15 cellular contexts compared by ENCODE assay signal in the genomic region with DNA sequence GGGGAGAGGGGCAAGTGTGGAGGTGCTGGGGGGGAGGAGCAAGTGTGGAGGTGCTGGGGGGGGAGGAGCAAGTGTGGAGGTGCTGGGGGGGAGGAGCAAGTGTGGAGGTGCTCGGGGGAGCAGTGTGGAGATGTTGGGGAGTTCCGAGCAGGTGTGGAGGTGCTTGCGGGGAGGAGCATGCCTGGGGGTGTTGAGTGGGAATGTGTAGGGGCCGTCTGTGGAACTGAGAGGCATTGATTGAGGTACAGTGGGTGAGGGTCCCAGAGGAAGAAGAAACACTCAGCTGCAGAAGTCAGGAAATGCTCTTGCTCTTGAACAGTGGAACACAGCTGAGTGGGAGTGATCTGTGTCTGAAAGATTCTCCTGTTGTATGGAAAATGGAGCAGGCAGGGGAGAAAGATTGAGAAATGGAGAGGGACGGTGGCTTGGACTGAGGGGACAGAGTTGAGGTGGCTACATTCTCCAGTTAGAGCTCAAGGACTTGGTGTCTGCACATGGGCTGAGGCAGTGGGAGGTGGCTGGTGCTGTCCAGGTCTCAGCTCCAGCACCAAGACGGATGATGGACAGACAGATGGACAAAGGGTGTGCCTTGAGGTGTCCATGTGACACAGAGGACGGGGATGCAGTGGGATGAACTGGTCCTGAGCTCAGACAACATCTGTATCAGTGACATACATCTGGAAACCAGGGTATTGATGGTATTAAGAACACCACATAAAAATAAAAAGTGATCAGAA. TPM values are rescaled to one million over a fixed set of nuclear protein-coding genes. Genes with fewer than 3 reads are reported as not detected.
DNase-seq lines count a peak whose midpoint lies in the region; ATAC-seq and TF ChIP-seq lines count a peak whose summit lies in the region.
"Had no signal": no experiment of that assay in that cellular context is flagged by ENCODE, and none has a peak within 500 bp of the region (broad histone marks: within the 10 kb centered on the region; RNA-seq: fewer than 3 reads in every experiment).

No MANE protein-coding gene starts in this region.

- H2BK120ac ChIP-seq in mesenchymal stem cell (ENCODE audit: low read depth, low read length) = no peak overlapping the region

- H2BK15ac ChIP-seq in mesenchymal stem cell (ENCODE audit: low read depth, poor library complexity, severe bottlenecking) = no peak overlapping the region

- peaks cover 3% of the 10 kb centered on the region for H3K79me1 ChIP-seq in mesenchymal stem cell (replicated peaks; ENCODE audit: low read length, poor library complexity, severe bottlenecking)

- H2AFZ ChIP-seq in mesenchymal stem cell (ENCODE audit: low read depth, low read length) = no peak overlapping the region

- H3K27me3 ChIP-seq in uterus (no peaks in the 10 kb centered on the region), mesenchymal stem cell (ENCODE audit: control insufficient read depth in 1 of 2, insufficient read depth in 1 of 2, low read length in 2 of 2) (no peaks in the 10 kb centered on the region)

- no peak for TF ChIP-seq POLR2A in uterus (IDR thresholded peaks at IDR 0.05)

- H2BK12ac ChIP-seq in mesenchymal stem cell (ENCODE audit: low read length in 2 of 2) = no peak overlapping the region

- no peak overlapping the region for H3K14ac ChIP-seq in mesenchymal stem cell (ENCODE audit: low read length in 2 of 2)

- H3K4me1 Mint-ChIP-seq in activated T-cell treated with anti-CD3 and anti-CD28 coated beads, Interleukin-2, amount 50 U/mL, for 24 hours (ENCODE audit: low read depth) = peaks cover 4% of the 10 kb centered on the region
- peaks cover 2% of the 10 kb centered on the region for H3K4me1 Mint-ChIP-seq in activated CD4-positive, alpha-beta memory T cell treated with anti-CD3 and anti-CD28 coated beads for 36 hours (ENCODE audit: low read depth)
- H3K4me1 Mint-ChIP-seq in dendritic cell treated with granulocyte-macrophage colony-stimulating factor and Interleukin-4, amounts not matched to agents 40 ng/mL and 50 ng/mL, for 4 days (ENCODE audit: low read depth) = peaks cover 10% of the 10 kb centered on the region
- H3K4me1 Mint-ChIP-seq in stimulated activated effector memory CD8-positive, alpha-beta T cell treated with anti-CD3 and anti-CD28 coated beads, Interleukin-12 subunit alpha, Interleukin-12 subunit beta, amount 100 ng/mL, for 72 hours = peaks cover 10% of the 10 kb centered on the region

- no peak overlapping the region for H3K9ac ChIP-seq in mesenchymal stem cell (ENCODE audit: low read length)

- ATAC-seq in stimulated activated effector memory CD8-positive, alpha-beta T cell treated with anti-CD3 and anti-CD28 coated beads, Interleukin-12 subunit alpha, Interleukin-12 subunit beta, amount 100 ng/mL, for 72 hours = no peak
- ATAC-seq in HG03342 (IDR thresholded peaks at IDR 0.05; ENCODE audit: unreplicated experiment) = no peak
- ATAC-seq: esophagus mucosa had no signal

- POLR2A ChIA-PET in activated CD4-positive, alpha-beta memory T cell treated with anti-CD3 and anti-CD28 coated beads for 36 hours (lab: Charles Lee) = no interaction called here

- no peaks in the 10 kb centered on the region for H3K9me3 Mint-ChIP-seq in activated T-cell treated with anti-CD3 and anti-CD28 coated beads, Interleukin-2, amount 50 U/mL, for 24 hours
- no peaks in the 10 kb centered on the region for H3K9me3 Mint-ChIP-seq in activated CD4-positive, alpha-beta memory T cell treated with anti-CD3 and anti-CD28 coated beads for 36 hours
- H3K9me3 Mint-ChIP-seq in dendritic cell treated with granulocyte-macrophage colony-stimulating factor and Interleukin-4, amounts not matched to agents 40 ng/mL and 50 ng/mL, for 4 days = no peaks in the 10 kb centered on the region
- no peaks in the 10 kb centered on the region for H3K9me3 Mint-ChIP-seq in stimulated activated effector memory CD8-positive, alpha-beta T cell treated with anti-CD3 and anti-CD28 coated beads, Interleukin-12 subunit alpha, Interleukin-12 subunit beta, amount 100 ng/mL, for 72 hours

- H4K8ac ChIP-seq in mesenchymal stem cell (ENCODE audit: low read length) = no peak overlapping the region

- no peaks in the 10 kb centered on the region for H3K27me3 Mint-ChIP-seq in activated T-cell treated with anti-CD3 and anti-CD28 coated beads, Interleukin-2, amount 50 U/mL, for 24 hours
- no peaks in the 10 kb centered on the region for H3K27me3 Mint-ChIP-seq in activated CD4-positive, alpha-beta memory T cell treated with anti-CD3 and anti-CD28 coated beads for 36 hours
- H3K27me3 Mint-ChIP-seq in dendritic cell treated with granulocyte-macrophage colony-stimulating factor and Interleukin-4, amounts not matched to agents 40 ng/mL and 50 ng/mL, for 4 days = no peaks in the 10 kb centered on the region

- H4K91ac ChIP-seq in mesenchymal stem cell (ENCODE audit: low read length) = no peak overlapping the region

- 91% methylated on average over 7 of the region's 7 CpGs for WGBS in mesenchymal stem cell

- H2AK5ac ChIP-seq in mesenchymal stem cell (ENCODE audit: low read length, severe bottlenecking) = no peak overlapping the region

- CTCF ChIA-PET in activated CD4-positive, alpha-beta memory T cell treated with anti-CD3 and anti-CD28 coated beads for 36 hours (lab: Charles Lee) = no interaction called here

- H3K4ac ChIP-seq in mesenchymal stem cell (ENCODE audit: low read depth in 1 of 2, low read length in 2 of 2) = no peak overlapping the region

- H3K27ac ChIP-seq in uterus (no peak overlapping the region), mesenchymal stem cell (ENCODE audit: low read length, poor library complexity, severe bottlenecking) (no peak overlapping the region)

- no peak overlapping the region for H2BK5ac ChIP-seq in mesenchymal stem cell (ENCODE audit: low read depth, low read length, poor library complexity, severe bottlenecking)

- H3K18ac ChIP-seq in mesenchymal stem cell (ENCODE audit: low read depth in 1 of 2, low read length in 2 of 2) = no peak overlapping the region

- no peak overlapping the region for H3K23ac ChIP-seq in mesenchymal stem cell (ENCODE audit: low read length in 2 of 2)

- no peaks in the 10 kb centered on the region for H3K36me3 ChIP-seq in uterus
- peaks cover 37 to 49% of the 10 kb centered on the region in 2 experiments for H3K36me3 ChIP-seq in mesenchymal stem cell (ENCODE audit: control insufficient read depth in 1 of 2, insufficient read depth in 2 of 2, low read depth in 1 of 2, low read length in 2 of 2)

- intact Hi-C loops in activated CD4-positive, alpha-beta memory T cell treated with anti-CD3 and anti-CD28 coated beads for 36 hours (cut with micrococcal nuclease) = no loop called here
- intact Hi-C loops in dendritic cell treated with granulocyte-macrophage colony-stimulating factor and Interleukin-4, amounts not matched to agents 40 ng/mL and 50 ng/mL, for 4 days (cut with micrococcal nuclease) = no loop called here
- intact Hi-C loops in uterus (cut with DNase I; ENCODE audit: low total_unique reads) = no loop called here

- H3K4me3 Mint-ChIP-seq in activated T-cell treated with anti-CD3 and anti-CD28 coated beads, Interleukin-2, amount 50 U/mL, for 24 hours = no peak overlapping the region
- H3K4me3 Mint-ChIP-seq in activated CD4-positive, alpha-beta memory T cell treated with anti-CD3 and anti-CD28 coated beads for 36 hours = no peak overlapping the region
- no peak overlapping the region for H3K4me3 Mint-ChIP-seq in dendritic cell treated with granulocyte-macrophage colony-stimulating factor and Interleukin-4, amounts not matched to agents 40 ng/mL and 50 ng/mL, for 4 days
- H3K4me3 Mint-ChIP-seq in stimulated activated effector memory CD8-positive, alpha-beta T cell treated with anti-CD3 and anti-CD28 coated beads, Interleukin-12 subunit alpha, Interleukin-12 subunit beta, amount 100 ng/mL, for 72 hours = no peak overlapping the region

- H3K4me3 ChIP-seq in uterus (no peak overlapping the region), mesenchymal stem cell (ENCODE audit: insufficient read depth in 1 of 2, low read depth in 1 of 2, low read length in 2 of 2) (no peak overlapping the region)

- H3K9me3 ChIP-seq in uterus = no peaks in the 10 kb centered on the region
- no peaks in the 10 kb centered on the region for H3K9me3 ChIP-seq in mesenchymal stem cell (ENCODE audit: control insufficient read depth, low read length)

- no peak for DNase-seq in activated T-cell treated with anti-CD3 and anti-CD28 coated beads, Interleukin-2, amount 50 U/mL, for 24 hours
- DNase-seq in activated T-cell treated with anti-CD3 and anti-CD28 coated beads, Interleukin-2, amount 50 U/mL, for 48 hours = no peak
- no peak for DNase-seq in activated CD4-positive, alpha-beta memory T cell treated with anti-CD3 and anti-CD28 coated beads for 36 hours
- peak in 1 of 2 donors; percentile 29 for DNase-seq in stimulated activated effector memory CD8-positive, alpha-beta T cell treated with anti-CD3 and anti-CD28 coated beads, Interleukin-12 subunit alpha, Interleukin-12 subunit beta, amount 100 ng/mL, for 72 hours (ENCODE audit: low spot score in 2 of 2)
- DNase-seq in uterus (no peak), mesenchymal stem cell (no peak)
- DNase-seq: Karpas-422, left ventricle myocardium superior, NCI-H1105, NCI-H2107, OCI-M1, trophoblast cell had no signal

- H3K27ac Mint-ChIP-seq in activated T-cell treated with anti-CD3 and anti-CD28 coated beads, Interleukin-2, amount 50 U/mL, for 24 hours = peak overlapping the region; percentile 6
- peak overlapping the region; percentile 7 for H3K27ac Mint-ChIP-seq in activated CD4-positive, alpha-beta memory T cell treated with anti-CD3 and anti-CD28 coated beads for 36 hours
- H3K27ac Mint-ChIP-seq in dendritic cell treated with granulocyte-macrophage colony-stimulating factor and Interleukin-4, amounts not matched to agents 40 ng/mL and 50 ng/mL, for 4 days = peak overlapping the region; percentile 1
- H3K27ac Mint-ChIP-seq in stimulated activated effector memory CD8-positive, alpha-beta T cell treated with anti-CD3 and anti-CD28 coated beads, Interleukin-12 subunit alpha, Interleukin-12 subunit beta, amount 100 ng/mL, for 72 hours = peak overlapping the region; percentile 17

- H3K4me2 ChIP-seq in mesenchymal stem cell (ENCODE audit: low read length, poor library complexity, severe bottlenecking) = no peak overlapping the region

- peaks cover 52% of the 10 kb centered on the region for H3K36me3 Mint-ChIP-seq in activated T-cell treated with anti-CD3 and anti-CD28 coated beads, Interleukin-2, amount 50 U/mL, for 24 hours (ENCODE audit: low read depth)
- peaks cover 16% of the 10 kb centered on the region for H3K36me3 Mint-ChIP-seq in activated CD4-positive, alpha-beta memory T cell treated with anti-CD3 and anti-CD28 coated beads for 36 hours
- peaks cover 11% of the 10 kb centered on the region for H3K36me3 Mint-ChIP-seq in dendritic cell treated with granulocyte-macrophage colony-stimulating factor and Interleukin-4, amounts not matched to agents 40 ng/mL and 50 ng/mL, for 4 days (ENCODE audit: low read depth)
- peaks cover 55% of the 10 kb centered on the region for H3K36me3 Mint-ChIP-seq in stimulated activated effector memory CD8-positive, alpha-beta T cell treated with anti-CD3 and anti-CD28 coated beads, Interleukin-12 subunit alpha, Interleukin-12 subunit beta, amount 100 ng/mL, for 72 hours

- H3K4me1 ChIP-seq in uterus (no peaks in the 10 kb centered on the region), mesenchymal stem cell (ENCODE audit: control insufficient read depth, insufficient read depth, low read depth, low read length) (no peaks in the 10 kb centered on the region)

- no peak for TF ChIP-seq CTCF in uterus (IDR thresholded peaks at IDR 0.05)

RNA-seq across cellular contexts. Expression of gene NCAPG2, which starts 25.2 kb away (rescaled TPM):
- 100 to 1,000 TPM; 145 to 149 TPM for total RNA-seq in activated CD4-positive, alpha-beta memory T cell treated with anti-CD3 and anti-CD28 coated beads for 36 hours
- 10 to 100 TPM in 1 of 4 donors, 1 to 10 TPM in 2, under 1 TPM in 1; 0.51 to 36.0 (median 7.8) TPM for total RNA-seq in uterus
- 4.7 TPM for polyA plus RNA-seq in mesenchymal stem cell (2013, experiment 1 of 2)
- polyA plus RNA-seq in mesenchymal stem cell (2013, experiment 2 of 2) = 4.7 TPM
